ENCODE assay signal across 23 cellular contexts in genomic region chr6:75116946-75117345, GRCh38.
"Had no signal": no experiment of that assay in that cellular context is flagged by ENCODE, and none has a peak within 500 bp of the region (broad histone marks: within the 10 kb centered on the region; RNA-seq: fewer than 3 reads in every experiment).

No MANE protein-coding gene starts in this region.

- H3K9me3 ChIP-seq: breast epithelium, neutrophil, thyroid gland had no signal

- H3K4me1 ChIP-seq: breast epithelium had no signal

- DNase-seq: activated B cell treated with CpG ODN at 0.5 μM for 24 hours; activated CD4-positive, alpha-beta T cell treated with anti-CD3 and anti-CD28 coated beads for 4 hours; activated CD8-positive, alpha-beta T cell treated with anti-CD3 and anti-CD28 coated beads for 36 hours; activated naive CD4-positive, alpha-beta T cell treated with Interleukin-2 at 50 U/mL for 16 hours; activated naive CD8-positive, alpha-beta T cell treated with anti-CD3 and anti-CD28 coated beads, Interleukin-2, amount 10 ng/mL, durations not matched to agents 7 days and 5 days; activated T-cell treated with anti-CD3 and anti-CD28 coated beads, Interleukin-2, amount 50 U/mL, for 1 hour; effector memory CD4-positive, alpha-beta T cell; left cardiac atrium; mesendoderm; natural killer cell; posterior cingulate gyrus; retina; stimulated activated CD4-positive, alpha-beta T cell treated with anti-CD3 and anti-CD28 coated beads, Interleukin-12 subunit alpha, Interleukin-12 subunit beta, amount 100 ng/mL, for 4 hours; stimulated activated CD4-positive, alpha-beta T cell treated with anti-CD3 and anti-CD28 coated beads, Interleukin-1b, Interleukin-23, amount 100 ng/mL, for 48 hours; stimulated activated CD8-positive, alpha-beta memory T cell treated with anti-CD3 and anti-CD28 coated beads, Interleukin-4, amount 100 ng/mL, for 48 hours; stimulated activated naive CD4-positive, alpha-beta T cell; T-cell; thyroid gland had no signal

- ATAC-seq: activated CD8-positive, alpha-beta T cell treated with anti-CD3 and anti-CD28 coated beads for 36 hours; left cardiac atrium; natural killer cell; SK-N-SH treated with all-trans-retinoic acid at 6 μM for 48 hours; T-cell had no signal

- H3K27me3 Mint-ChIP-seq: activated CD8-positive, alpha-beta T cell treated with anti-CD3 and anti-CD28 coated beads for 36 hours; dendritic cell treated with granulocyte-macrophage colony-stimulating factor and Interleukin-4, amounts not matched to agents 40 ng/mL and 50 ng/mL, for 4 days had no signal

- H3K27me3 ChIP-seq: breast epithelium, neutrophil, thyroid gland had no signal

- H3K9me3 Mint-ChIP-seq: activated B cell treated with CpG ODN at 0.5 μM for 24 hours; activated CD8-positive, alpha-beta T cell treated with anti-CD3 and anti-CD28 coated beads for 36 hours; activated naive CD8-positive, alpha-beta T cell treated with anti-CD3 and anti-CD28 coated beads, Interleukin-2, amount 10 ng/mL, durations not matched to agents 7 days and 5 days; activated T-helper 2 cell treated with anti-CD3 and anti-CD28 coated beads, Interferon-gamma antibody, Interleukin-2, Interleukin-4, amounts not matched to agents 10 μg/mL and 5 μg/mL and 100 μg/mL, durations not matched to agents 14 hours and 24 hours and 36 hours; dendritic cell treated with granulocyte-macrophage colony-stimulating factor and Interleukin-4, amounts not matched to agents 40 ng/mL and 50 ng/mL, for 4 days; T-cell had no signal

- H3K4me3 Mint-ChIP-seq: activated B cell treated with CpG ODN at 0.5 μM for 24 hours; activated CD8-positive, alpha-beta T cell treated with anti-CD3 and anti-CD28 coated beads for 36 hours; activated naive CD8-positive, alpha-beta T cell treated with anti-CD3 and anti-CD28 coated beads, Interleukin-2, amount 10 ng/mL, durations not matched to agents 7 days and 5 days; dendritic cell treated with granulocyte-macrophage colony-stimulating factor and Interleukin-4, amounts not matched to agents 40 ng/mL and 50 ng/mL, for 4 days; natural killer cell; T-cell had no signal

- H3K27ac Mint-ChIP-seq: activated B cell treated with CpG ODN at 0.5 μM for 24 hours; activated CD8-positive, alpha-beta T cell treated with anti-CD3 and anti-CD28 coated beads for 36 hours; activated naive CD8-positive, alpha-beta T cell treated with anti-CD3 and anti-CD28 coated beads, Interleukin-2, amount 10 ng/mL, durations not matched to agents 7 days and 5 days; activated T-helper 2 cell treated with anti-CD3 and anti-CD28 coated beads, Interferon-gamma antibody, Interleukin-2, Interleukin-4, amounts not matched to agents 10 μg/mL and 5 μg/mL and 100 μg/mL, durations not matched to agents 14 hours and 24 hours and 36 hours; dendritic cell treated with granulocyte-macrophage colony-stimulating factor and Interleukin-4, amounts not matched to agents 40 ng/mL and 50 ng/mL, for 4 days; natural killer cell; T-cell had no signal

- H3K4me1 Mint-ChIP-seq: activated B cell treated with CpG ODN at 0.5 μM for 24 hours; activated naive CD8-positive, alpha-beta T cell treated with anti-CD3 and anti-CD28 coated beads, Interleukin-2, amount 10 ng/mL, durations not matched to agents 7 days and 5 days; natural killer cell; T-cell had no signal

- H3K36me3 Mint-ChIP-seq: activated naive CD8-positive, alpha-beta T cell treated with anti-CD3 and anti-CD28 coated beads, Interleukin-2, amount 10 ng/mL, durations not matched to agents 7 days and 5 days; natural killer cell; T-cell had no signal

- H3K4me3 ChIP-seq: breast epithelium, thyroid gland had no signal

- H3K27ac ChIP-seq: breast epithelium, neutrophil, thyroid gland had no signal

- H3K36me3 ChIP-seq: breast epithelium, neutrophil, thyroid gland had no signal
